7 cellular contexts compared by ENCODE assay signal in genomic region chrX:119291246-119291645, GRCh38. TPM values are rescaled to one million over a fixed set of nuclear protein-coding genes. Genes with fewer than 3 reads are reported as not detected.
DNase-seq lines count a peak whose midpoint lies in the region; ATAC-seq, FAIRE-seq and TF ChIP-seq lines count a peak whose summit lies in the region.
"Not testable (repeated sequence)": the region's sequence is repeated elsewhere in the genome, so short reads cannot be mapped to it uniquely, and the experiment has no call there.

No MANE protein-coding gene starts in this region.

- H3K36me3 ChIP-seq in HEK293 (ENCODE audit: control insufficient read depth in 2 of 2, insufficient read depth in 1 of 2, low read length in 2 of 2); WERI-Rb-1; K562 (ENCODE audit: control insufficient read depth, insufficient read depth, low read length); endodermal cell (ENCODE audit: control insufficient read depth, insufficient read depth, low read length); mesendoderm (ENCODE audit: control insufficient read depth, insufficient read depth, low read length); neural cell (ENCODE audit: insufficient read depth, low read length): not testable (repeated sequence)

- POLR2A ChIA-PET in HEK293 (lab: Yijun Ruan, JAX); K562 (lab: Yijun Ruan, JAX): not testable (repeated sequence)

- not testable (repeated sequence) for TF ChIP-seq EP300 in K562 (IDR thresholded peaks at IDR 0.05; ENCODE audit: low read length); neural cell (conservative IDR thresholded peaks at IDR 0.05; ENCODE audit: poor library complexity, severe bottlenecking)

- H3K27ac ChIP-seq in HEK293 (ENCODE audit: extremely low read depth, low read depth, low read length); K562 (ENCODE audit: extremely low read depth, low read depth, low read length); endodermal cell (ENCODE audit: low read depth, low read length); mesendoderm (ENCODE audit: low read depth, low read length): not testable (repeated sequence)
- H3K27ac ChIP-seq in WERI-Rb-1 (peak overlapping the region; percentile 22; the same call in 1 of the 2 replicates), neural cell (ENCODE audit: low read length) (peak overlapping the region; percentile 16)

- not testable (repeated sequence) for FAIRE-seq in K562 (lab: Jason Lieb, UNC)

- H3K9me3 ChIP-seq in HEK293 (ENCODE audit: control insufficient read depth, insufficient read depth, low read depth, low read length); WERI-Rb-1 (ENCODE audit: severe bottlenecking); K562 (replicated peaks; ENCODE audit: control insufficient read depth, insufficient read depth, low read depth, low read length); endodermal cell (ENCODE audit: control insufficient read depth, low read length); neural cell (ENCODE audit: low read length): not testable (repeated sequence)

- not testable (repeated sequence) for H3K27me3 Mint-ChIP-seq in endodermal cell (ENCODE audit: insufficient read depth)

- H3K79me2 ChIP-seq in K562 (ENCODE audit: control insufficient read depth, insufficient read depth, low read length); mesendoderm (ENCODE audit: control insufficient read depth, insufficient read depth, low read length); neural cell (replicated peaks; ENCODE audit: insufficient read depth, low read length): not testable (repeated sequence)

- WGBS in K562 (ENCODE audit: insufficient coverage, low coverage, missing lambda C conversion rate): 0% methylated on average over 2 of the region's 2 CpGs
- 40 to 57% methylated on average over 1 to 2 of the region's 2 CpGs for WGBS in endodermal cell (ENCODE audit: insufficient coverage in 1 of 2, insufficient read length in 1 of 2), 2 experiments
- WGBS in mesendoderm (ENCODE audit: extremely low coverage, insufficient coverage, low lambda C conversion rate): no CpG with 5 or more reads among the region's 2 CpGs

- not testable (repeated sequence) for H3K4me2 ChIP-seq in K562 (ENCODE audit: insufficient read depth, low read length); mesendoderm (ENCODE audit: low read length); neural cell (ENCODE audit: low read length)

- H3K4ac ChIP-seq in mesendoderm (ENCODE audit: low read depth, low read length): not testable (repeated sequence)

- H2BK15ac ChIP-seq in mesendoderm (replicated peaks; ENCODE audit: low read depth): not testable (repeated sequence)

- not testable (repeated sequence) for H3F3A ChIP-seq in neural cell (ENCODE audit: insufficient read depth, low read length, poor library complexity, severe bottlenecking)

- TF ChIP-seq POLR2A in K562 (conservative IDR thresholded peaks at IDR 0.05): not testable (repeated sequence)

- H4K8ac ChIP-seq in mesendoderm (ENCODE audit: low read depth, low read length): not testable (repeated sequence)

- not testable (repeated sequence) for H3K9me2 ChIP-seq in neural cell (ENCODE audit: insufficient read depth, low read length)

- in situ Hi-C loops in K562 (cut with MboI): not testable (repeated sequence)

- peaks cover 40% of the 10 kb centered on the region for H3K9me3 Mint-ChIP-seq in endodermal cell

- not testable (repeated sequence) for H3K4me3 Mint-ChIP-seq in endodermal cell

- H2AK5ac ChIP-seq in mesendoderm (ENCODE audit: low read length): not testable (repeated sequence)

- not testable (repeated sequence) for H4K20me1 ChIP-seq in K562 (replicated peaks; ENCODE audit: control insufficient read depth, insufficient read depth, low read length); neural cell (ENCODE audit: insufficient read depth)

- H3K4me1 ChIP-seq in HEK293 (ENCODE audit: control insufficient read depth, insufficient read depth, low read length); K562 (replicated peaks in 1 of 2; ENCODE audit: control insufficient read depth in 2 of 2, insufficient read depth in 2 of 2, low read length in 2 of 2); endodermal cell (ENCODE audit: control insufficient read depth, insufficient read depth, low read length); mesendoderm (ENCODE audit: control insufficient read depth, low read depth, low read length): not testable (repeated sequence)

- not testable (repeated sequence) for H3K9ac ChIP-seq in K562 (ENCODE audit: insufficient read depth in 1 of 2, low read depth in 2 of 2, low read length in 2 of 2); endodermal cell (ENCODE audit: extremely low read depth, low read length, poor library complexity, severe bottlenecking); mesendoderm (ENCODE audit: low read length); neural cell (ENCODE audit: low read length)

- not testable (repeated sequence) for H3K23ac ChIP-seq in mesendoderm (ENCODE audit: low read length)

- not testable (repeated sequence) for ATAC-seq in K562

- not testable (repeated sequence) for BruUV-seq in K562 (replicated peaks; lab: Mats Ljungman, UMichigan)

- H4K5ac ChIP-seq in mesendoderm (ENCODE audit: low read length): not testable (repeated sequence)

- CTCF ChIA-PET in HEK293 (lab: Yijun Ruan, JAX); K562 (lab: Yijun Ruan, JAX; ENCODE audit: low intra/inter-chr PET ratio): not testable (repeated sequence)

- not testable (repeated sequence) for H2BK120ac ChIP-seq in mesendoderm (ENCODE audit: low read depth, low read length)

- H3K79me1 ChIP-seq in mesendoderm (ENCODE audit: low read length): not testable (repeated sequence)

- not testable (repeated sequence) for H3K4me1 Mint-ChIP-seq in endodermal cell

- not testable (repeated sequence) for H2AFZ ChIP-seq in K562 (ENCODE audit: low read depth, low read length); neural cell (ENCODE audit: low read depth, low read length)

- not testable (repeated sequence) for H3K36me3 Mint-ChIP-seq in endodermal cell (ENCODE audit: low read depth)

- not testable (repeated sequence) for TF ChIP-seq RAD21 in K562 (CRISPR knock-in tag; conservative IDR thresholded peaks at IDR 0.05 in 1 of 2, IDR thresholded peaks at IDR 0.05 in 1 of 2); neural cell (conservative IDR thresholded peaks at IDR 0.05)

- not testable (repeated sequence) for H3K56ac ChIP-seq in mesendoderm (ENCODE audit: low read length)

- not testable (repeated sequence) for TF ChIP-seq CTCF in HEK293 (tag by site-specific recombination; IDR thresholded peaks at IDR 0.05); WERI-Rb-1 (IDR thresholded peaks at IDR 0.05; ENCODE audit: low read depth, low read length); K562 (IDR thresholded peaks at IDR 0.05 in 2 of 3, conservative IDR thresholded peaks at IDR 0.05 in 1 of 3; ENCODE audit: insufficient read depth in 2 of 3, low read depth in 1 of 3, low read length in 3 of 3); choroid plexus epithelial cell (conservative IDR thresholded peaks at IDR 0.05; ENCODE audit: low read depth, low read length); endodermal cell (conservative IDR thresholded peaks at IDR 0.05); neural cell (IDR thresholded peaks at IDR 0.05; ENCODE audit: poor library complexity, severe bottlenecking)

- H3K27me3 ChIP-seq in WERI-Rb-1 (ENCODE audit: insufficient read depth, low read depth, severe bottlenecking); K562 (ENCODE audit: control insufficient read depth in 2 of 2, insufficient read depth in 2 of 2, low read length in 2 of 2); endodermal cell (ENCODE audit: control insufficient read depth, insufficient read depth, low read length, poor library complexity, severe bottlenecking); mesendoderm (ENCODE audit: insufficient read depth, low read length, poor library complexity); neural cell (ENCODE audit: insufficient read depth, low read depth, low read length): not testable (repeated sequence)

- DNase-seq in WERI-Rb-1: peak; percentile 55
- DNase-seq in K562 (ENCODE audit: extremely low read depth in 1 of 4, low spot score in 3 of 4); endodermal cell: not testable (repeated sequence)
- DNase-seq in choroid plexus epithelial cell (ENCODE audit: low read depth): peak; percentile 13
- peak; percentile 47 for DNase-seq in mesendoderm

- not testable (repeated sequence) for H2BK5ac ChIP-seq in mesendoderm (ENCODE audit: low read length)

- H3K9me1 ChIP-seq in K562 (ENCODE audit: control insufficient read depth, insufficient read depth, low read length): not testable (repeated sequence)

- not testable (repeated sequence) for H3K18ac ChIP-seq in mesendoderm (ENCODE audit: low read length)

- not testable (repeated sequence) for H3K4me3 ChIP-seq in HEK293 (ENCODE audit: low read depth, low read length); WERI-Rb-1 (ENCODE audit: low read depth, low read length); K562; choroid plexus epithelial cell (ENCODE audit: low read depth, low read length); endodermal cell (ENCODE audit: low read length); mesendoderm (ENCODE audit: low read length); neural cell (ENCODE audit: low read length)

- H3K27ac Mint-ChIP-seq in endodermal cell: peak overlapping the region; percentile 46

- intact Hi-C loops in K562 (cut with micrococcal nuclease): loop anchor here (2.0 kb wide), 1 partner anchor 222 kb away; no protein-coding TSS in a partner anchor

RNA-seq across cellular contexts. Expression of gene PGRMC1, which starts 55.2 kb away (rescaled TPM):
- total RNA-seq in K562 (2011; cell fraction: chromatin; rRNA removed; ENCODE audit: low replicate concordance): 26.5 and 59.4 TPM in 2 replicates
- total RNA-seq in K562 (2011; cell fraction: nucleolus; rRNA removed): 70.8 and 71.2 TPM in 2 replicates
- 79.0 and 102 TPM in 2 replicates for total RNA-seq in K562 (2011; cell fraction: nucleoplasm; rRNA removed)
- total RNA-seq in K562 (2014; rRNA removed): 115 and 120 TPM in 2 replicates
- total RNA-seq in K562 (2014; rRNA removed; fragmentation: Illumina TruSeq; extraction: Trizol): 102 and 111 TPM in 2 replicates
- 82.3 and 85.7 TPM in 2 replicates for total RNA-seq in K562 (2015; rRNA removed; fragmentation: Illumina TruSeq; extraction: Trizol)
- total RNA-seq in K562 (2021): 85.9 and 90.4 TPM in 2 replicates
- 75.1 and 95.7 TPM in 2 replicates for polyA plus RNA-seq in K562 (2011; rRNA removed)
- 41.6 and 82.8 TPM in 2 replicates for polyA plus RNA-seq in K562 (2011; cell fraction: cytosol; rRNA removed)
- polyA plus RNA-seq in K562 (2011; cell fraction: nucleus; rRNA removed): 16.7 and 20.6 TPM in 2 replicates
- polyA plus RNA-seq in K562 (2012): 89.3 and 101 TPM in 2 replicates
- polyA plus RNA-seq in K562 (2014; fragmentation: Illumina TruSeq; extraction: Trizol): 87.1 and 90.3 TPM in 2 replicates
- polyA plus RNA-seq in K562 (2014; fragmentation: Nextera tagmentation; extraction: Ambion mirVana): 10 to 100 TPM; 27.4 to 39.4 TPM
- polyA plus RNA-seq in K562 (2014; rRNA removed): 96.8 and 98.6 TPM in 2 replicates
- polyA minus RNA-seq in K562 (2011; rRNA and poly(A)+ RNA removed): 56.1 and 66.0 TPM in 2 replicates
- 42.5 and 46.9 TPM in 2 replicates for polyA minus RNA-seq in K562 (2011; cell fraction: cytosol; rRNA and poly(A)+ RNA removed)
- polyA minus RNA-seq in K562 (2011; cell fraction: nucleus; rRNA and poly(A)+ RNA removed): 8.5 and 10.9 TPM in 2 replicates
- total RNA-seq in endodermal cell: 100 to 1,000 TPM; 108 to 115 TPM
- 275 TPM for polyA plus RNA-seq in endodermal cell (2013, experiment 1 of 2)
- 271 TPM for polyA plus RNA-seq in endodermal cell (2013, experiment 2 of 2)
- 252 TPM for polyA plus RNA-seq in mesendoderm (2013, experiment 1 of 2)
- polyA plus RNA-seq in mesendoderm (2013, experiment 2 of 2): 246 TPM
- polyA plus RNA-seq in neural cell: 667 and 672 TPM in 2 replicates
- polyA minus RNA-seq in neural cell: 399 and 408 TPM in 2 replicates
